Comparison of ENCODE assay signal across 8 cellular contexts in the genomic region with DNA sequence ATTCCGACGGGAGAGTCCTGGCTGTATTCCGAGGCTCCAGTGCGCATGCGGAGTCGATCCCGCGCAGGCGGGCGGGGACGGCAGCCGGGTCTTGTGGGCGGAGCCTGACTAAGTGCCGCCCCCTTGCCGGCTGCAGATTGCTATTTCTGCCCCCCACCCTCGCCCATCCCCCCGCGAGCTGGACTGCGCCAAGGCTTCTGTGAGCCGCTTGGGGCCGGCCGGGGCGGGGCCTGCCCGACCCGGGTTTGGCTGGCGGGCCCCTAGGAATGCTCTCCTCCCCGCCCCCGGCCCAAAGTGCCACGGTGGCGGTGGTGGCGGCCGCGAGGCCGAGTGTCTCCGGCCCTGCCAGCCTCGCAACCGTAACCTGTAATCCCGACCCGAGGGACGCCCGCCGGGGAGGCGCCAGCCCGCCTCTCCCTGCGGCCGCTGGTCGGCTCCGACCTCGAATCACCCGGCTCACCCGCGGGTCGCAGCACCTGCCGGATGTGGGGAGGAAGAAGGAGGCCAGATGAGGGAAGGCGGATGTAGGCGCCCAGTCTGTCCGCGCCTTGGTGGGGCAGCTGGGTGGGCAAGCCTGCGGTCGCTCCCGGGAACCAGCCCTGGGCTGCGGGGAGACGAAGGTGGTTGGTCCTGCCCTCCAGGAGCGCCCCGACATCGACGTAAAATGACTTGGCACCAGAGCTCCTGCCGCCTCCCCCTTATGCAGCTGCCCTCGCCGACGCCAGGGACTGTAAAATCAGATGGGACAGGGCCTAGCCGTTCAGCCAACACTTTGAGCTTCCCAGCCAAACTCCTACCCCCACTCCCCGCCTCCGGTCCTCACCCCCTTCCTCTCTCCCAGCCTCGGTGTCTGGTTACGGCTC. TPM values are rescaled to one million over a fixed set of nuclear protein-coding genes. Genes with fewer than 3 reads are reported as not detected.
DNase-seq lines count a peak whose midpoint lies in the region; ATAC-seq, FAIRE-seq and TF ChIP-seq lines count a peak whose summit lies in the region.

No MANE protein-coding gene starts in this region.

- TSS peak; percentile 83 for BruUV-seq in GM12878 (replicated peaks; lab: Mats Ljungman, UMichigan)

- RAD21 ChIA-PET in GM12878 (lab: Charles Lee; ENCODE audit: unreplicated experiment): interaction anchor here (1.4 to 7.5 kb wide), 7 partner anchors 8 to 80 kb away, joined by 3 to 68 read pairs (median 17); no protein-coding TSS in a partner anchor

- TF ChIP-seq CTCF in GM12878 (IDR thresholded peaks at IDR 0.05 in 2 of 3, conservative IDR thresholded peaks at IDR 0.05 in 1 of 3; ENCODE audit: control insufficient read depth in 2 of 3, extremely low read depth in 1 of 3, insufficient read depth in 1 of 3, low read depth in 3 of 3, low read length in 3 of 3): no peak

- ATAC-seq in HG02623 (IDR thresholded peaks at IDR 0.05; ENCODE audit: unreplicated experiment) (peak; percentile 56), GM12878 (peak; percentile 79)

- H2AFZ ChIP-seq in GM12878 (ENCODE audit: control insufficient read depth, low read depth, low read length): peak overlapping the region; percentile 93

- FAIRE-seq in GM12878 (lab: Jason Lieb, UNC): no peak

- peak overlapping the region; percentile 98 for H3K27ac ChIP-seq in GM12878 (ENCODE audit: control insufficient read depth, insufficient read depth)

- intact Hi-C loops in GM12878 (cut with micrococcal nuclease; ENCODE audit: unreplicated experiment): loop anchor here (1.0 kb wide), 2 partner anchors 7 to 62 kb away; a partner anchor contains a TSS

- peak; percentile 65 to 76 for DNase-seq in NCI-H524 (lab: John Stamatoyannopoulos, UW)
- DNase-seq in NCI-H524 treated with DMSO at 0.1 percent for 48 hours (lab: John Stamatoyannopoulos, UW): no peak
- DNase-seq in NCI-H1105 (lab: John Stamatoyannopoulos, UW): peak; percentile 81
- DNase-seq in T follicular helper cell (ENCODE audit: low read depth): peak; percentile 82
- peak; percentile 35 for DNase-seq in GM12878 (ENCODE audit: low read depth, low spot score)
- DNase-seq in skeletal muscle cell (ENCODE audit: low read depth): peak; percentile 66

- H3K4me1 ChIP-seq in GM12878 (ENCODE audit: control insufficient read depth, insufficient read depth, low read length): peaks cover 34% of the 10 kb centered on the region

- H3K9ac ChIP-seq in GM12878 (ENCODE audit: control insufficient read depth, insufficient read depth, low read length): peak overlapping the region; percentile 98

- peak overlapping the region; percentile 82 for H3K4me2 ChIP-seq in GM12878 (ENCODE audit: control insufficient read depth, insufficient read depth)

- H3K79me2 ChIP-seq in GM12878 (ENCODE audit: control insufficient read depth, insufficient read depth, low read length): peaks cover 20% of the 10 kb centered on the region

- H3K27me3 ChIP-seq in GM12878 (replicated peaks in 1 of 2; ENCODE audit: control insufficient read depth in 2 of 2, insufficient read depth in 2 of 2, low read length in 1 of 2): peaks cover 0 to 3% of the 10 kb centered on the region in 2 experiments; a peak in 1 of 4 replicates

- 4% methylated on average over 72 of the region's 76 CpGs for WGBS in GM12878 (ENCODE audit: insufficient coverage, insufficient replicate concordance, low lambda C conversion rate, missing lambda C conversion rate)

- TF ChIP-seq RAD21 in GM12878 (IDR thresholded peaks at IDR 0.05; ENCODE audit: insufficient read depth, low read depth, low read length): no peak

- in situ Hi-C loops in GM12878 (cut with MboI): no loop called here

- no peaks in the 10 kb centered on the region for H3K9me3 ChIP-seq in GM12878 (replicated peaks; ENCODE audit: control insufficient read depth, insufficient read depth, low read length)

- no peaks in the 10 kb centered on the region for H3K36me3 ChIP-seq in GM12878 (ENCODE audit: control insufficient read depth in 2 of 2, insufficient read depth in 2 of 2, low read length in 1 of 2)

- CTCF ChIA-PET in GM12878 (lab: Yijun Ruan, JAX): interaction anchor here (0.8 to 24.4 kb wide), 10 partner anchors 0 to 80 kb away, joined by 3 to 885 read pairs (median 8); a partner anchor contains a TSS

- SMC1A ChIA-PET in GM12878 (lab: Charles Lee; ENCODE audit: uncharacterized antibody, unreplicated experiment): interaction anchor here (0.8 to 2.9 kb wide), 10 partner anchors 8 to 81 kb away, joined by 3 to 16 read pairs (median 5); no protein-coding TSS in a partner anchor

- no peaks in the 10 kb centered on the region for H4K20me1 ChIP-seq in GM12878 (ENCODE audit: control insufficient read depth, insufficient read depth)

- no peak; a peak in 1 of 4 replicates for TF ChIP-seq EP300 in GM12878 (IDR thresholded peaks at IDR 0.05; ENCODE audit: borderline replicate concordance in 1 of 2, control insufficient read depth in 1 of 2, low read depth in 2 of 2, low read length in 2 of 2)

- POLR2A ChIA-PET in GM12878 (lab: Charles Lee): interaction anchor here (0.6 to 5.2 kb wide), 11 partner anchors 10 to 757 kb away, joined by 3 to 42 read pairs (median 4); a partner anchor contains a TSS

- peak; percentile 77 for TF ChIP-seq POLR2A in GM12878 (IDR thresholded peaks at IDR 0.05; ENCODE audit: low read depth, low read length)

- H3K4me3 ChIP-seq in GM12878: peak overlapping the region; percentile 95
- H3K4me3 ChIP-seq in iPS-11a (ENCODE audit: low read depth, low read length): peak overlapping the region; percentile 76
- peak overlapping the region; percentile 85 for H3K4me3 ChIP-seq in skeletal muscle cell (ENCODE audit: low read depth, low read length)

TF ChIP-seq in GM12878, 131 proteins besides CTCF, POLR2A, EP300 and RAD21 (continues in another document):
- peak; percentile 94 for TF ChIP-seq TCF3 (IDR thresholded peaks at IDR 0.05; ENCODE audit: borderline replicate concordance, insufficient read depth, low read depth, low read length)
- TF ChIP-seq RUNX3 (IDR thresholded peaks at IDR 0.05; ENCODE audit: low read length): peak; percentile 83
- peak; percentile 71 for TF ChIP-seq NBN (IDR thresholded peaks at IDR 0.05)
- TF ChIP-seq RB1 (IDR thresholded peaks at IDR 0.05; ENCODE audit: borderline replicate concordance): 0 out of 2 replicates have a peak, but pooled peaks have one; percentile 32

RNA-seq across cellular contexts. Expression of a gene that starts 0.6 kb away (rescaled TPM):
- total RNA-seq in GM12878 (2013; cell fraction: nucleolus; rRNA removed): 4.8 and 6.2 TPM in 2 replicates
- total RNA-seq in GM12878 (2014; rRNA removed) (2.3 and 2.8 TPM in 2 replicates), GM12878 (2014; rRNA removed; fragmentation: Illumina TruSeq; extraction: Trizol) (2.1 and 3.3 TPM in 2 replicates), GM12878 (2021) (4.3 and 4.7 TPM in 2 replicates)
- polyA plus RNA-seq in GM12878 (2011; ENCODE audit: low read depth): 0.58 TPM
- polyA plus RNA-seq in GM12878 (2011; rRNA removed) (1.1 and 2.2 TPM in 2 replicates), GM12878 (2014; fragmentation: Illumina TruSeq; extraction: Trizol) (0.90 and 1.0 TPM in 2 replicates), GM12878 (2014; fragmentation: Nextera tagmentation; extraction: Ambion mirVana) (under 1 TPM; 0.10 to 0.26 TPM), GM12878 (2014; rRNA removed) (3.1 and 3.5 TPM in 2 replicates), GM12878 (2016; fragmentation: Nextera tagmentation; extraction: Ambion mirVana) (1 to 10 TPM; 1.0 to 1.7 TPM)
- 2.7 and 4.4 TPM in 2 replicates for polyA plus RNA-seq in GM12878 (2011; cell fraction: cytosol; rRNA removed)
- polyA plus RNA-seq in GM12878 (2011; cell fraction: nucleus; rRNA removed): 7.6 and 12.3 TPM in 2 replicates
- polyA plus RNA-seq in GM12878 (2012): 0.80 and 1.7 TPM in 2 replicates
- polyA minus RNA-seq in GM12878 (2011; rRNA and poly(A)+ RNA removed): 1.2 and 4.7 TPM in 2 replicates
- 1.6 and 4.1 TPM in 2 replicates for polyA minus RNA-seq in GM12878 (2011; cell fraction: cytosol; rRNA and poly(A)+ RNA removed)
- polyA minus RNA-seq in GM12878 (2011; cell fraction: nucleus; rRNA and poly(A)+ RNA removed): 6.9 and 15.1 TPM in 2 replicates

RNA-seq across cellular contexts. Expression of a gene that starts 30.1 kb away (rescaled TPM):
- total RNA-seq in GM12878 (2013; cell fraction: nucleolus; rRNA removed): 10.8 and 13.6 TPM in 2 replicates
- total RNA-seq in GM12878 (2014; rRNA removed) (1.1 and 1.2 TPM in 2 replicates), GM12878 (2014; rRNA removed; fragmentation: Illumina TruSeq; extraction: Trizol) (0.63 and 1.1 TPM in 2 replicates), GM12878 (2021) (1.0 and 1.2 TPM in 2 replicates)
- 1.1 TPM for polyA plus RNA-seq in GM12878 (2011; ENCODE audit: low read depth)
- polyA plus RNA-seq in GM12878 (2011; rRNA removed) (8.7 and 11.3 TPM in 2 replicates), GM12878 (2014; fragmentation: Illumina TruSeq; extraction: Trizol) (1.3 and 1.7 TPM in 2 replicates), GM12878 (2014; fragmentation: Nextera tagmentation; extraction: Ambion mirVana) (under 1 TPM; 0.05 to 0.44 TPM), GM12878 (2014; rRNA removed) (1.7 and 2.5 TPM in 2 replicates), GM12878 (2016; fragmentation: Nextera tagmentation; extraction: Ambion mirVana) (1 to 10 TPM in 1 of 2 experiments, under 1 TPM in 1; 0.56 to 1.2 TPM)
- polyA plus RNA-seq in GM12878 (2011; cell fraction: cytosol; rRNA removed): 14.5 and 15.4 TPM in 2 replicates
- 29.3 and 42.3 TPM in 2 replicates for polyA plus RNA-seq in GM12878 (2011; cell fraction: nucleus; rRNA removed)
- polyA plus RNA-seq in GM12878 (2012): 1.7 and 4.3 TPM in 2 replicates
- 4.9 and 11.1 TPM in 2 replicates for polyA minus RNA-seq in GM12878 (2011; rRNA and poly(A)+ RNA removed)
- polyA minus RNA-seq in GM12878 (2011; cell fraction: cytosol; rRNA and poly(A)+ RNA removed): 7.1 and 11.8 TPM in 2 replicates
- 6.2 and 6.5 TPM in 2 replicates for polyA minus RNA-seq in GM12878 (2011; cell fraction: nucleus; rRNA and poly(A)+ RNA removed)

RNA-seq across cellular contexts. Expression of a gene that starts 30.3 kb away (rescaled TPM):
- not detected in 2 replicates for total RNA-seq in GM12878 (2013; cell fraction: nucleolus; rRNA removed)
- total RNA-seq in GM12878 (2014; rRNA removed): not detected in 2 replicates
- total RNA-seq in GM12878 (2014; rRNA removed; fragmentation: Illumina TruSeq; extraction: Trizol): not detected in 2 replicates
- not detected in 2 replicates for total RNA-seq in GM12878 (2021)
- polyA plus RNA-seq in GM12878 (2011; ENCODE audit: low read depth): not detected
- polyA plus RNA-seq in GM12878 (2011; rRNA removed): 0.01 TPM in 1 of 2 replicates, not detected in the other
- polyA plus RNA-seq in GM12878 (2011; cell fraction: cytosol; rRNA removed): 0.01 and 0.02 TPM in 2 replicates
- polyA plus RNA-seq in GM12878 (2011; cell fraction: nucleus; rRNA removed): 0.04 and 0.07 TPM in 2 replicates
- polyA plus RNA-seq in GM12878 (2012): 0.03 TPM in 1 of 2 replicates, not detected in the other
- polyA plus RNA-seq in GM12878 (2014; fragmentation: Illumina TruSeq; extraction: Trizol): 0.03 TPM in 1 of 2 replicates, not detected in the other
- not detected for polyA plus RNA-seq in GM12878 (2014; fragmentation: Nextera tagmentation; extraction: Ambion mirVana)
- polyA plus RNA-seq in GM12878 (2014; rRNA removed): 0.03 TPM in 1 of 2 replicates, not detected in the other
- under 1 TPM in 1 of 2 experiments, not detected in 1; 0.20 TPM for polyA plus RNA-seq in GM12878 (2016; fragmentation: Nextera tagmentation; extraction: Ambion mirVana)
- not detected in 2 replicates for polyA minus RNA-seq in GM12878 (2011; rRNA and poly(A)+ RNA removed)
- polyA minus RNA-seq in GM12878 (2011; cell fraction: cytosol; rRNA and poly(A)+ RNA removed): not detected in 2 replicates
- polyA minus RNA-seq in GM12878 (2011; cell fraction: nucleus; rRNA and poly(A)+ RNA removed): 0.12 TPM in 1 of 2 replicates, not detected in the other
